Comparison of ENCODE assay signal across 1 cellular context in the genomic region with DNA sequence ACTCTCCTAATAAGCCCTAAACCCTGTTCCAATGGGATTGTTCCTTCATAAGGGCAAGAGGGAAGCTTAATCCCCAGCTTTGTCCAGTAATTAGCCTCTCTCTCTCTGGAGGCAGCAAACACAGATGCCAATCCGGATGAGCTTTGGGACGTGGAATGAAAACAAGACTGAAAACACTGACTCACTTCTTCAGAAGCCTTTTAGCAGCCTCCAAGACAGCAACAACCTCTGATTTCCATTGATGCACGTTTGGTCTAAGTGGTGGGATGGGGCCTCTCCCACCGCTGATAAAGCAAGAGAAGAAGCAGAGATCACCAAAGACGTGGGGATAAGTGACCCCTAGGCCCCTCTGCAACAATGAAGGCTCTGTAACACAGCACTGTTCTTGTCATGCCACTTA.
TF ChIP-seq lines count a peak whose summit lies in the region.

No MANE protein-coding gene starts in this region.

TF ChIP-seq in IMR-90, 13 proteins besides CTCF, POLR2A, EP300 and RAD21:
- TF ChIP-seq MXI1 (IDR thresholded peaks at IDR 0.05; ENCODE audit: borderline replicate concordance, low read depth, low read length) (no peak), CHD1 (IDR thresholded peaks at IDR 0.05; ENCODE audit: low read depth, low read length) (no peak), RFX5 (IDR thresholded peaks at IDR 0.05; ENCODE audit: low read depth, low read length) (no peak), SMC3 (IDR thresholded peaks at IDR 0.05; ENCODE audit: low read depth, low read length) (no peak), RCOR1 (IDR thresholded peaks at IDR 0.05; ENCODE audit: insufficient replicate concordance, low read length) (no peak), FOS (IDR thresholded peaks at IDR 0.05; ENCODE audit: low read depth, low read length) (no peak), MAZ (IDR thresholded peaks at IDR 0.05; ENCODE audit: borderline replicate concordance, low read depth, low read length) (no peak), BHLHE40 (IDR thresholded peaks at IDR 0.05; ENCODE audit: low read depth, low read length) (no peak), NFE2L2 (IDR thresholded peaks at IDR 0.05; ENCODE audit: low read depth, low read length) (no peak), MAFK (IDR thresholded peaks at IDR 0.05; ENCODE audit: low read depth, low read length) (no peak), CEBPB (IDR thresholded peaks at IDR 0.05; ENCODE audit: low read depth, low read length) (no peak)
- TF ChIP-seq, protein P1, sequence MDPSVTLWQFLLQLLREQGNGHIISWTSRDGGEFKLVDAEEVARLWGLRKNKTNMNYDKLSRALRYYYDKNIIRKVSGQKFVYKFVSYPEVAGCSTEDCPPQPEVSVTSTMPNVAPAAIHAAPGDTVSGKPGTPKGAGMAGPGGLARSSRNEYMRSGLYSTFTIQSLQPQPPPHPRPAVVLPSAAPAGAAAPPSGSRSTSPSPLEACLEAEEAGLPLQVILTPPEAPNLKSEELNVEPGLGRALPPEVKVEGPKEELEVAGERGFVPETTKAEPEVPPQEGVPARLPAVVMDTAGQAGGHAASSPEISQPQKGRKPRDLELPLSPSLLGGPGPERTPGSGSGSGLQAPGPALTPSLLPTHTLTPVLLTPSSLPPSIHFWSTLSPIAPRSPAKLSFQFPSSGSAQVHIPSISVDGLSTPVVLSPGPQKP (IDR thresholded peaks at IDR 0.05; ENCODE audit: borderline replicate concordance, low read depth, low read length) = no peak
- TF ChIP-seq, protein P2, sequence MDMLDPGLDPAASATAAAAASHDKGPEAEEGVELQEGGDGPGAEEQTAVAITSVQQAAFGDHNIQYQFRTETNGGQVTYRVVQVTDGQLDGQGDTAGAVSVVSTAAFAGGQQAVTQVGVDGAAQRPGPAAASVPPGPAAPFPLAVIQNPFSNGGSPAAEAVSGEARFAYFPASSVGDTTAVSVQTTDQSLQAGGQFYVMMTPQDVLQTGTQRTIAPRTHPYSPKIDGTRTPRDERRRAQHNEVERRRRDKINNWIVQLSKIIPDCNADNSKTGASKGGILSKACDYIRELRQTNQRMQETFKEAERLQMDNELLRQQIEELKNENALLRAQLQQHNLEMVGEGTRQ (IDR thresholded peaks at IDR 0.05; ENCODE audit: low read depth, low read length) = no peak
